1 cellular context compared by ENCODE assay signal in the genomic region with DNA sequence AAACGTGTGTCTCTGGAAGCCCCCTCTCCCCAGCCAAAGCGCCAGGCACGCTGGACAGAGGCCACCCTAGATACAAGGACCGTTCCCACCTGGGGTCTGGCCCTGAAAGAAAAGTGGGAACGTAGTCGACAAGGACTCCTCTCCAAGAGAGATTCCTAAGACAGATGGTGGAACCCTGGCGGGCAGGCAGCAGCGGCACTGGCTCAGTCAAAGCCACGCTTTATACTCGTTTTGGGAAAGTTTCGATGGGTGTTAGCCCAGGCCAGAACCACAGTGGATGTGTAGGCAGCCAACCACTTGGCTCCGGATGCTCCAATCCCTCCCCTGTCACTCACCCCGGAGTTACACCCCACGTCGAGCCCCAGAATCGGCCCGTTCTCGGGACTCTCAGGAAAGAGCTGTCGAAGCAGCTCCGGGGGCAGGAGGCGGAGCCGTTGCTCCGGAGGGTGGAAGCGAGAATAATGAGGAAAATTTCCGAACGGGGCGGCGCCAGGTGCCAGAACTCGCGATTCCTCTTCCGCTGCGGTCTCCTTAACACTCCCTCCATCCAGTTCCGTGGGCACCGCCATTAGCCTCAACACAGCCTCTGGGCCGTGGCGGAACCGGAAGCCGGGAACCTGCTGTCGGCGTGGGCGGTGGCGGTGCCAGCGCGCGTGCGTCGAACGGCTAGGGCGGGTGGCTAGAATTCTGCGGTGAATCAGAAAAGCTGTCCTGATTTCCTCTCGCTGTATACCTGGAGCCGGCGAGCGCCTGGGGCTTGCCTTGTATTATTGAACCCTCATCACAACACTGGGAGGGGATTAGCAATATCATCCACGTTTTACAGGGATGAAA.
TF ChIP-seq lines count a peak whose summit lies in the region.

Gene BCDIN3D (minus strand): TSS at position 588 of the 834 bp plus-strand sequence. CDS start 19 bp downstream, at position 569.

TF ChIP-seq in liver, 16 proteins besides CTCF, POLR2A, EP300 and RAD21 (continued from another document):
- TF ChIP-seq, protein P1, sequence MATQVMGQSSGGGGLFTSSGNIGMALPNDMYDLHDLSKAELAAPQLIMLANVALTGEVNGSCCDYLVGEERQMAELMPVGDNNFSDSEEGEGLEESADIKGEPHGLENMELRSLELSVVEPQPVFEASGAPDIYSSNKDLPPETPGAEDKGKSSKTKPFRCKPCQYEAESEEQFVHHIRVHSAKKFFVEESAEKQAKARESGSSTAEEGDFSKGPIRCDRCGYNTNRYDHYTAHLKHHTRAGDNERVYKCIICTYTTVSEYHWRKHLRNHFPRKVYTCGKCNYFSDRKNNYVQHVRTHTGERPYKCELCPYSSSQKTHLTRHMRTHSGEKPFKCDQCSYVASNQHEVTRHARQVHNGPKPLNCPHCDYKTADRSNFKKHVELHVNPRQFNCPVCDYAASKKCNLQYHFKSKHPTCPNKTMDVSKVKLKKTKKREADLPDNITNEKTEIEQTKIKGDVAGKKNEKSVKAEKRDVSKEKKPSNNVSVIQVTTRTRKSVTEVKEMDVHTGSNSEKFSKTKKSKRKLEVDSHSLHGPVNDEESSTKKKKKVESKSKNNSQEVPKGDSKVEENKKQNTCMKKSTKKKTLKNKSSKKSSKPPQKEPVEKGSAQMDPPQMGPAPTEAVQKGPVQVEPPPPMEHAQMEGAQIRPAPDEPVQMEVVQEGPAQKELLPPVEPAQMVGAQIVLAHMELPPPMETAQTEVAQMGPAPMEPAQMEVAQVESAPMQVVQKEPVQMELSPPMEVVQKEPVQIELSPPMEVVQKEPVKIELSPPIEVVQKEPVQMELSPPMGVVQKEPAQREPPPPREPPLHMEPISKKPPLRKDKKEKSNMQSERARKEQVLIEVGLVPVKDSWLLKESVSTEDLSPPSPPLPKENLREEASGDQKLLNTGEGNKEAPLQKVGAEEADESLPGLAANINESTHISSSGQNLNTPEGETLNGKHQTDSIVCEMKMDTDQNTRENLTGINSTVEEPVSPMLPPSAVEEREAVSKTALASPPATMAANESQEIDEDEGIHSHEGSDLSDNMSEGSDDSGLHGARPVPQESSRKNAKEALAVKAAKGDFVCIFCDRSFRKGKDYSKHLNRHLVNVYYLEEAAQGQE (IDR thresholded peaks at IDR 0.05) = no peak
- TF ChIP-seq NR2F2 (IDR thresholded peaks at IDR 0.05) (no peak), JUND (IDR thresholded peaks at IDR 0.05) (no peak), SP1 (IDR thresholded peaks at IDR 0.05) (peak; percentile 67), FOXA1 (IDR thresholded peaks at IDR 0.05) (peak; percentile 40)
